In genomic region chr12:25245491-25245890, GRCh38 we compare ENCODE assay signal across 20 cellular contexts. TPM values are rescaled to one million over a fixed set of nuclear protein-coding genes. Genes with fewer than 3 reads are reported as not detected.
DNase-seq lines count a peak whose midpoint lies in the region; ATAC-seq and TF ChIP-seq lines count a peak whose summit lies in the region.
"Had no signal": no experiment of that assay in that cellular context is flagged by ENCODE, and none has a peak within 500 bp of the region (broad histone marks: within the 10 kb centered on the region; RNA-seq: fewer than 3 reads in every experiment).

No MANE protein-coding gene starts in this region.

- 92 to 96% (median 95%) methylated on average over 6 of the region's 6 CpGs for WGBS in stomach, 5 donors

- no peak for TF ChIP-seq POLR2A in stomach (IDR thresholded peaks at IDR 0.05)

- H2AFZ ChIP-seq in Loucy (ENCODE audit: low read length), result no peak overlapping the region

- TF ChIP-seq EP300 in stomach (IDR thresholded peaks at IDR 0.05), result no peak

- H3K79me2 ChIP-seq in Loucy (ENCODE audit: insufficient read depth, low read length), result peaks cover 86% of the 10 kb centered on the region

- no peak for DNase-seq in activated naive CD4-positive, alpha-beta T cell treated with anti-CD3 and anti-CD28 coated beads, Interleukin-2, amount 10 ng/mL, durations not matched to agents 7 days and 5 days
- no peak for DNase-seq in activated naive CD4-positive, alpha-beta T cell treated with anti-CD3 and anti-CD28 coated beads, Interleukin-2, amount 50 U/mL, for 16 hours
- DNase-seq in naive thymus-derived CD4-positive, alpha-beta T cell, result no peak
- DNase-seq in stomach, result no peak
- DNase-seq in colonic mucosa, result no peak
- DNase-seq: DMS79, KG1, NCI-H1092 treated with DMSO at 0.1 percent for 48 hours, NCI-H146, NCI-H2081, NCI-H2171, NCI-H345, NCI-H524 treated with DMSO at 0.1 percent for 48 hours, NCI-H82, Peyer's patch had no signal

- no peak for ATAC-seq in naive thymus-derived CD4-positive, alpha-beta T cell
- ATAC-seq in HG02623 (IDR thresholded peaks at IDR 0.05; ENCODE audit: unreplicated experiment), result no peak
- ATAC-seq: SK-N-SH treated with all-trans-retinoic acid at 6 μM for 48 hours had no signal

- H4K20me1 ChIP-seq in Loucy (ENCODE audit: insufficient read depth, low read length, poor library complexity, severe bottlenecking), result peaks cover 82% of the 10 kb centered on the region

- H3K9ac ChIP-seq in Loucy (ENCODE audit: low read depth, low read length, poor library complexity, severe bottlenecking), result no peak overlapping the region
- no peak overlapping the region for H3K9ac ChIP-seq in colonic mucosa (ENCODE audit: low read depth in 2 of 2, low read length in 2 of 2)

- H3K27ac Mint-ChIP-seq in activated naive CD4-positive, alpha-beta T cell treated with anti-CD3 and anti-CD28 coated beads, Interleukin-2, amount 10 ng/mL, durations not matched to agents 7 days and 5 days, result peak overlapping the region; percentile 24
- H3K27ac Mint-ChIP-seq in naive thymus-derived CD4-positive, alpha-beta T cell, result peak overlapping the region in 7 of 9 donors; percentile 12 to 86 (median 59)

- H3K9me3 ChIP-seq in Loucy (ENCODE audit: insufficient read depth, low read depth, low read length) (no peaks in the 10 kb centered on the region), stomach (no peaks in the 10 kb centered on the region), colonic mucosa (no peaks in the 10 kb centered on the region)
- no peaks in the 10 kb centered on the region for H3K9me3 ChIP-seq in naive thymus-derived CD4-positive, alpha-beta T cell (ENCODE audit: control insufficient read depth in 2 of 3, low read length in 3 of 3)
- H3K9me3 ChIP-seq: Peyer's patch had no signal

- H3K27me3 ChIP-seq in Loucy (ENCODE audit: insufficient read depth, low read length, poor library complexity, severe bottlenecking) (no peaks in the 10 kb centered on the region), stomach (no peaks in the 10 kb centered on the region), colonic mucosa (no peaks in the 10 kb centered on the region)
- H3K27me3 ChIP-seq in naive thymus-derived CD4-positive, alpha-beta T cell (ENCODE audit: control insufficient read depth in 2 of 2, insufficient read depth in 2 of 2, low read length in 2 of 2), result no peaks in the 10 kb centered on the region
- H3K27me3 ChIP-seq: Peyer's patch had no signal

- H3K9me3 Mint-ChIP-seq in activated naive CD4-positive, alpha-beta T cell treated with anti-CD3 and anti-CD28 coated beads, Interleukin-2, amount 10 ng/mL, durations not matched to agents 7 days and 5 days, result no peaks in the 10 kb centered on the region
- H3K9me3 Mint-ChIP-seq in naive thymus-derived CD4-positive, alpha-beta T cell, result peaks cover 0 to 3% (median 0%) of the 10 kb centered on the region in 11 donors

- no peak overlapping the region for H3K4me3 Mint-ChIP-seq in activated naive CD4-positive, alpha-beta T cell treated with anti-CD3 and anti-CD28 coated beads, Interleukin-2, amount 10 ng/mL, durations not matched to agents 7 days and 5 days
- H3K4me3 Mint-ChIP-seq in naive thymus-derived CD4-positive, alpha-beta T cell, result peak overlapping the region in 3 of 10 donors; percentile 3 to 29 (median 3)

- H3K27me3 Mint-ChIP-seq in activated naive CD4-positive, alpha-beta T cell treated with anti-CD3 and anti-CD28 coated beads, Interleukin-2, amount 10 ng/mL, durations not matched to agents 7 days and 5 days, result no peaks in the 10 kb centered on the region
- H3K27me3 Mint-ChIP-seq in naive thymus-derived CD4-positive, alpha-beta T cell, result no peaks in the 10 kb centered on the region

- H3K4me1 Mint-ChIP-seq in activated naive CD4-positive, alpha-beta T cell treated with anti-CD3 and anti-CD28 coated beads, Interleukin-2, amount 10 ng/mL, durations not matched to agents 7 days and 5 days, result peaks cover 44% of the 10 kb centered on the region
- peaks cover 18 to 81% (median 62%) of the 10 kb centered on the region in 7 donors for H3K4me1 Mint-ChIP-seq in naive thymus-derived CD4-positive, alpha-beta T cell

- peak overlapping the region; percentile 56 for H3K4me2 ChIP-seq in Loucy (ENCODE audit: low read depth, low read length, poor library complexity, severe bottlenecking)

- H3F3A ChIP-seq in Loucy (ENCODE audit: low read depth), result no peaks in the 10 kb centered on the region

- H3K4me3 ChIP-seq in Loucy (ENCODE audit: low read length, poor library complexity, severe bottlenecking), result peak overlapping the region; percentile 21
- H3K4me3 ChIP-seq in naive thymus-derived CD4-positive, alpha-beta T cell (ENCODE audit: low read length), result no peak overlapping the region
- H3K4me3 ChIP-seq in stomach, result no peak overlapping the region
- no peak overlapping the region for H3K4me3 ChIP-seq in colonic mucosa
- H3K4me3 ChIP-seq: Peyer's patch had no signal

- H3K36me3 ChIP-seq in Loucy (ENCODE audit: insufficient read depth, low read length) (no peaks in the 10 kb centered on the region), stomach (peaks cover 0 to 18% (median 2%) of the 10 kb centered on the region in 4 donors), colonic mucosa (no peaks in the 10 kb centered on the region)
- peaks cover 3% of the 10 kb centered on the region in 3 experiments for H3K36me3 ChIP-seq in naive thymus-derived CD4-positive, alpha-beta T cell (ENCODE audit: control insufficient read depth in 2 of 3, insufficient read depth in 3 of 3, low read length in 3 of 3)

- H3K36me3 Mint-ChIP-seq in activated naive CD4-positive, alpha-beta T cell treated with anti-CD3 and anti-CD28 coated beads, Interleukin-2, amount 10 ng/mL, durations not matched to agents 7 days and 5 days, result peaks cover 45% of the 10 kb centered on the region
- peaks cover 4 to 19% (median 16%) of the 10 kb centered on the region in 5 donors for H3K36me3 Mint-ChIP-seq in naive thymus-derived CD4-positive, alpha-beta T cell

- intact Hi-C loops in naive thymus-derived CD4-positive, alpha-beta T cell (cut with micrococcal nuclease), result loop anchor here in 1 of 2 donors (10.0 kb wide), 1 partner anchor 779 kb away; no protein-coding TSS in a partner anchor
- intact Hi-C loops in stomach (cut with DNase I; ENCODE audit: low total_unique reads) (no loop called here), colonic mucosa (cut with DNase I) (loop anchor here (10.0 kb wide), 1 partner anchor 79 kb away; no protein-coding TSS in a partner anchor)

- H3K9me2 ChIP-seq in Loucy (replicated peaks; ENCODE audit: low read depth, low read length), result no peaks in the 10 kb centered on the region

- peaks cover 61% of the 10 kb centered on the region for H3K4me1 ChIP-seq in Loucy (ENCODE audit: insufficient read depth, low read length, poor library complexity, severe bottlenecking)
- peaks cover 6 to 15% of the 10 kb centered on the region in 2 donors for H3K4me1 ChIP-seq in naive thymus-derived CD4-positive, alpha-beta T cell (ENCODE audit: control insufficient read depth in 2 of 2, insufficient read depth in 2 of 2, low read length in 2 of 2)
- peaks cover 0 to 85% (median 44%) of the 10 kb centered on the region in 4 donors for H3K4me1 ChIP-seq in stomach
- no peaks in the 10 kb centered on the region for H3K4me1 ChIP-seq in colonic mucosa

- no peak for TF ChIP-seq CTCF in Loucy (conservative IDR thresholded peaks at IDR 0.05; ENCODE audit: low read length)
- no peak for TF ChIP-seq CTCF in stomach (IDR thresholded peaks at IDR 0.05)
- TF ChIP-seq CTCF in colonic mucosa (IDR thresholded peaks at IDR 0.05), result no peak

- POLR2A ChIA-PET in naive thymus-derived CD4-positive, alpha-beta T cell (lab: Charles Lee), result interaction anchor here (0.8 kb wide), 1 partner anchor 84 kb away, joined by 3 read pairs; no protein-coding TSS in a partner anchor

- CTCF ChIA-PET in activated naive CD4-positive, alpha-beta T cell treated with anti-CD3 and anti-CD28 coated beads, Interleukin-2, amount 10 ng/mL, durations not matched to agents 7 days and 5 days (lab: Charles Lee), result no interaction called here
- CTCF ChIA-PET in naive thymus-derived CD4-positive, alpha-beta T cell (lab: Charles Lee), result interaction anchor here (0.6 to 2.7 kb wide), 4 partner anchors 31 to 189 kb away, joined by 3 to 10 read pairs (median 3); no protein-coding TSS in a partner anchor

- no peak overlapping the region for H3K27ac ChIP-seq in naive thymus-derived CD4-positive, alpha-beta T cell (ENCODE audit: low read depth, low read length)
- H3K27ac ChIP-seq in stomach (no peak overlapping the region), colonic mucosa (no peak overlapping the region)
- H3K27ac ChIP-seq: C4-2B, Peyer's patch had no signal

RNA-seq across cellular contexts. Expression of gene KRAS, which starts 5.2 kb away (rescaled TPM):
- total RNA-seq in naive thymus-derived CD4-positive, alpha-beta T cell, result 10 to 100 TPM; 33.1 to 39.9 (median 35.7) TPM
- polyA plus RNA-seq in naive thymus-derived CD4-positive, alpha-beta T cell, result 10 to 100 TPM; 31.5 to 66.0 TPM
- total RNA-seq in stomach, result 10 to 100 TPM; 13.0 to 75.3 (median 19.2) TPM
- polyA plus RNA-seq in stomach, result 10 to 100 TPM in 2 of 3 donors, 1 to 10 TPM in 1; 6.6 to 24.4 (median 16.0) TPM
- 10 to 100 TPM; 53.8 to 84.4 TPM for total RNA-seq in colonic mucosa

RNA-seq across cellular contexts. Expression of gene ETFRF1, which starts 50.5 kb away (rescaled TPM):
- 10 to 100 TPM; 12.9 to 39.5 (median 34.4) TPM for total RNA-seq in naive thymus-derived CD4-positive, alpha-beta T cell
- polyA plus RNA-seq in naive thymus-derived CD4-positive, alpha-beta T cell, result 10 to 100 TPM; 31.8 to 80.4 TPM
- total RNA-seq in stomach (10 to 100 TPM in 2 of 5 donors, 1 to 10 TPM in 3; 1.4 to 32.7 (median 8.8) TPM), colonic mucosa (10 to 100 TPM; 10.5 to 13.7 TPM)
- 10 to 100 TPM; 25.2 to 50.9 (median 26.8) TPM for polyA plus RNA-seq in stomach

RNA-seq across cellular contexts. Expression of gene DNAI7, which starts 50.5 kb away (rescaled TPM):
- under 1 TPM in 4 of 5 experiments, not detected in 1; 0.34 to 0.72 (median 0.50) TPM for total RNA-seq in naive thymus-derived CD4-positive, alpha-beta T cell
- under 1 TPM in 1 of 2 donors, not detected in 1; 0.48 TPM for polyA plus RNA-seq in naive thymus-derived CD4-positive, alpha-beta T cell
- total RNA-seq in stomach, result 1 to 10 TPM in 2 of 5 donors, under 1 TPM in 1, not detected in 2; 0.37 to 2.2 (median 1.8) TPM
- under 1 TPM in 2 of 3 donors, not detected in 1; 0.05 to 0.31 TPM for polyA plus RNA-seq in stomach
- not detected for total RNA-seq in colonic mucosa
- total RNA-seq: OCI-LY7 had no signal
